Comparison of ENCODE assay signal across 1 cellular context in the genomic region with DNA sequence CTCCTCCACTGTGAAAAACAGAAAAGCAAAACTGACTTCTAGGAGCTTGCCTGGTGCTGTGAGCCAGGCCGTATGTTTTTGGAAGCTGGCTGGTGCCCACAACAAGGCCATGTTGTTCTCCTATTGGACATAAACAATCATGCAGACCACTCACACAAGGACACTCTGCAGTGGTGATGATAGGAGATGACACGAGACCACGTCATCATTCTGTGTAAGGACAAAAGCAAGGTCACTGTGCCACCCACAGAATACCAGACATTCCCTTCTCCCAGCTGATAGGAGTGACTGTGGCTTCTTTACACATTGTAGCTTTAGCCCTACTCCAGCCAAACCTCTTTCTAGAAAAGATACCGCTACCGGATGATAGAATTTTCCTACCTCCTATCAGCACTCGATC.
A peak's percentile ranks its signal among the peaks of the same experiment; 100 is the strongest.
TF ChIP-seq lines count a peak whose summit lies in the region.

No MANE protein-coding gene starts in this region.

TF ChIP-seq in K562, 482 proteins besides CTCF, POLR2A, EP300 and RAD21 (continued from another document):
- TF ChIP-seq ATF3 (IDR thresholded peaks at IDR 0.05) (peak; percentile 85), ATF3 (CRISPR knock-in tag; conservative IDR thresholded peaks at IDR 0.05) (no peak), ZNF584 (CRISPR knock-in tag; IDR thresholded peaks at IDR 0.05; ENCODE audit: low read depth) (no peak)
TF ChIP-seq in K562: peak in this region for 27.
